Comparison of ENCODE assay signal across 9 cellular contexts in genomic region chr20:36439040-36439730, GRCh38.
A peak's percentile ranks its signal among the peaks of the same experiment; 100 is the strongest.
DNase-seq lines count a peak whose midpoint lies in the region; ATAC-seq and TF ChIP-seq lines count a peak whose summit lies in the region.
"Had no signal": no experiment of that assay in that cellular context is flagged by ENCODE, and none has a peak within 500 bp of the region (broad histone marks: within the 10 kb centered on the region; RNA-seq: fewer than 3 reads in every experiment).

No MANE protein-coding gene starts in this region.

- intact Hi-C loops in left ventricle myocardium superior (cut with micrococcal nuclease) (no loop called here), sciatic nerve (cut with DNase I) (loop anchor here (5.0 kb wide), 1 partner anchor 237 kb away; no protein-coding TSS in a partner anchor)

- DNase-seq in SW480 (ENCODE audit: low spot score) (peak; percentile 70), left ventricle myocardium superior (peak; percentile 75), sciatic nerve (ENCODE audit: low spot score) (peak; percentile 73), DMS79 (lab: John Stamatoyannopoulos, UW) (no peak), NCI-H128 (lab: John Stamatoyannopoulos, UW; ENCODE audit: unreplicated experiment) (no peak)
- DNase-seq in activated naive CD8-positive, alpha-beta T cell treated with anti-CD3 and anti-CD28 coated beads, Interleukin-2, amount 50 U/mL, for 24 hours, result peak; percentile 76

- no peak overlapping the region for H3K27ac ChIP-seq in DOHH2 (ENCODE audit: low read depth, low read length)

- H3K9me3 ChIP-seq in DOHH2 (ENCODE audit: control insufficient read depth, insufficient read depth, low read length), result no peaks in the 10 kb centered on the region

- H3K27me3 ChIP-seq in DOHH2 (ENCODE audit: control insufficient read depth, low read length), result no peaks in the 10 kb centered on the region

- H3K4me1 ChIP-seq in DOHH2 (ENCODE audit: control insufficient read depth, low read length), result no peaks in the 10 kb centered on the region

- H3K36me3 ChIP-seq in DOHH2 (ENCODE audit: control insufficient read depth, low read length), result no peaks in the 10 kb centered on the region

- H4K20me1 ChIP-seq in DOHH2 (ENCODE audit: control insufficient read depth, insufficient read depth, low read depth, low read length), result no peaks in the 10 kb centered on the region

- no peak overlapping the region for H3K4me3 ChIP-seq in DOHH2 (ENCODE audit: low read length)

- H3K27ac Mint-ChIP-seq in activated naive CD8-positive, alpha-beta T cell treated with anti-CD3 and anti-CD28 coated beads, Interleukin-2, amount 50 U/mL, for 24 hours, result no peak overlapping the region
- H3K27ac Mint-ChIP-seq: activated naive CD4-positive, alpha-beta T cell treated with anti-CD3 and anti-CD28 coated beads, Interleukin-2, amount 50 U/mL, for 24 hours had no signal

- H3K4me2 ChIP-seq in DOHH2 (ENCODE audit: low read length), result no peak overlapping the region

- H3K9me2 ChIP-seq in DOHH2 (replicated peaks; ENCODE audit: control insufficient read depth, low read length), result no peaks in the 10 kb centered on the region

- peak; percentile 97 for TF ChIP-seq CTCF in DOHH2 (IDR thresholded peaks at IDR 0.05; ENCODE audit: low read depth, low read length, poor library complexity, severe bottlenecking)
- TF ChIP-seq CTCF in LNCAP (IDR thresholded peaks at IDR 0.05), result peak; percentile 97

- H3K27me3 Mint-ChIP-seq in activated naive CD8-positive, alpha-beta T cell treated with anti-CD3 and anti-CD28 coated beads, Interleukin-2, amount 50 U/mL, for 24 hours, result peaks cover 6% of the 10 kb centered on the region
- H3K27me3 Mint-ChIP-seq: activated naive CD4-positive, alpha-beta T cell treated with anti-CD3 and anti-CD28 coated beads, Interleukin-2, amount 50 U/mL, for 24 hours had no signal

- H3F3A ChIP-seq in DOHH2 (ENCODE audit: control insufficient read depth, insufficient read depth), result no peaks in the 10 kb centered on the region

- H3K79me2 ChIP-seq in DOHH2 (ENCODE audit: control insufficient read depth, low read length), result no peaks in the 10 kb centered on the region

- H3K4me1 Mint-ChIP-seq in activated naive CD8-positive, alpha-beta T cell treated with anti-CD3 and anti-CD28 coated beads, Interleukin-2, amount 50 U/mL, for 24 hours, result no peaks in the 10 kb centered on the region

- no peak overlapping the region for H3K4me3 Mint-ChIP-seq in activated naive CD8-positive, alpha-beta T cell treated with anti-CD3 and anti-CD28 coated beads, Interleukin-2, amount 50 U/mL, for 24 hours
- H3K4me3 Mint-ChIP-seq: activated naive CD4-positive, alpha-beta T cell treated with anti-CD3 and anti-CD28 coated beads, Interleukin-2, amount 50 U/mL, for 24 hours had no signal

- no peaks in the 10 kb centered on the region for H3K9me3 Mint-ChIP-seq in activated naive CD8-positive, alpha-beta T cell treated with anti-CD3 and anti-CD28 coated beads, Interleukin-2, amount 50 U/mL, for 24 hours
- H3K9me3 Mint-ChIP-seq: activated naive CD4-positive, alpha-beta T cell treated with anti-CD3 and anti-CD28 coated beads, Interleukin-2, amount 50 U/mL, for 24 hours had no signal

- no peaks in the 10 kb centered on the region for H3K36me3 Mint-ChIP-seq in activated naive CD8-positive, alpha-beta T cell treated with anti-CD3 and anti-CD28 coated beads, Interleukin-2, amount 50 U/mL, for 24 hours (ENCODE audit: low read depth)
- H3K36me3 Mint-ChIP-seq: activated naive CD4-positive, alpha-beta T cell treated with anti-CD3 and anti-CD28 coated beads, Interleukin-2, amount 50 U/mL, for 24 hours had no signal

- no peak for ATAC-seq in activated naive CD8-positive, alpha-beta T cell treated with anti-CD3 and anti-CD28 coated beads, Interleukin-2, amount 50 U/mL, for 24 hours
- ATAC-seq in left ventricle myocardium superior (peak; percentile 66), sciatic nerve (peak; percentile 19)

Comparison
In these comparisons a context has a peak if more than half of its experiments do, and no peak if none do; other contexts are left out.
1. DNase-seq: peak in SW480 (single experiment), activated naive CD8-positive, alpha-beta T cell treated with anti-CD3 and anti-CD28 coated beads, Interleukin-2, amount 50 U/mL, for 24 hours (single experiment), left ventricle myocardium superior (single experiment) and sciatic nerve (single experiment); none in DMS79 (single experiment) and NCI-H128 (single experiment).